In the genomic region with DNA sequence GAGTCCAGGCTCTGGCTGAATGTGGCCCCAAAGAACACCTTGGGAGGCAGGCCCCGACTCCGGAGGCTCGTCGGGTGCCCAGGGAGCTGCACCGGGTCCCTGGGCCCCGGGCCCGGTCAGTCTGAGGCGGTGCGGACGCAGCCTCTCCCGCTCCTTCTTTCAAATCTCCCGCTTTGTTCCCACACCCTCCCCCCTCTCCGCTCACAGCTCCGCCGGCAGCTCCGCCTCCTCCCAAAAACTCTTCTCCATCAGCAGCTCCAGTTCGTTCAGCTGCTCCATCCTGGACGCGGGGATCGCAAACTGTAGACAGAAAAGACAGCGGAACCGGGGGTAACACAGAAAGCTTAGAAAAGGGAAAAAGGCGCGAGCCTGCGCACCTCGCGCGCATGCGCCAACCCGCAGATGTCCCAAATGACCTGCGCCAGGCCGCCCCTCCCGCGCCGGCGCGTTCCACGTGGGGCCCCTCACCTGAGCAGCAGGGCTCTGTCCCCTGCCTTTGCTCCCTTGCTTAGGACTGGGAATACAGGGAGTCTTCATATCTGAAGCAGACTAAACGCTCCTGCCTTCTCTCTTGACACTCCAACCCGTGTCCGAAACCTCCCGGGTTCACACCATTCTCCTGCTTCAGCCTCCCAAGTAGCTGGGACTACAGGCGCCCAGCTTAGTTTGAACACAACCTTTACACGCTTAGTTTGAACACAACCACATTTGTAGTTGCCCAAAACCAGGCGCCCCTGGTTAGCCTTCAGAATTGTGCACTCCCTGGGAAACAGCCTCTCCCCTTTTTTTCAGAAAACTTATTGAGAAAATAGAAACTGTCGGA, we compare ENCODE assay signal across 1 cellular context.
TF ChIP-seq lines count a peak whose summit lies in the region.

A gene with protein sequence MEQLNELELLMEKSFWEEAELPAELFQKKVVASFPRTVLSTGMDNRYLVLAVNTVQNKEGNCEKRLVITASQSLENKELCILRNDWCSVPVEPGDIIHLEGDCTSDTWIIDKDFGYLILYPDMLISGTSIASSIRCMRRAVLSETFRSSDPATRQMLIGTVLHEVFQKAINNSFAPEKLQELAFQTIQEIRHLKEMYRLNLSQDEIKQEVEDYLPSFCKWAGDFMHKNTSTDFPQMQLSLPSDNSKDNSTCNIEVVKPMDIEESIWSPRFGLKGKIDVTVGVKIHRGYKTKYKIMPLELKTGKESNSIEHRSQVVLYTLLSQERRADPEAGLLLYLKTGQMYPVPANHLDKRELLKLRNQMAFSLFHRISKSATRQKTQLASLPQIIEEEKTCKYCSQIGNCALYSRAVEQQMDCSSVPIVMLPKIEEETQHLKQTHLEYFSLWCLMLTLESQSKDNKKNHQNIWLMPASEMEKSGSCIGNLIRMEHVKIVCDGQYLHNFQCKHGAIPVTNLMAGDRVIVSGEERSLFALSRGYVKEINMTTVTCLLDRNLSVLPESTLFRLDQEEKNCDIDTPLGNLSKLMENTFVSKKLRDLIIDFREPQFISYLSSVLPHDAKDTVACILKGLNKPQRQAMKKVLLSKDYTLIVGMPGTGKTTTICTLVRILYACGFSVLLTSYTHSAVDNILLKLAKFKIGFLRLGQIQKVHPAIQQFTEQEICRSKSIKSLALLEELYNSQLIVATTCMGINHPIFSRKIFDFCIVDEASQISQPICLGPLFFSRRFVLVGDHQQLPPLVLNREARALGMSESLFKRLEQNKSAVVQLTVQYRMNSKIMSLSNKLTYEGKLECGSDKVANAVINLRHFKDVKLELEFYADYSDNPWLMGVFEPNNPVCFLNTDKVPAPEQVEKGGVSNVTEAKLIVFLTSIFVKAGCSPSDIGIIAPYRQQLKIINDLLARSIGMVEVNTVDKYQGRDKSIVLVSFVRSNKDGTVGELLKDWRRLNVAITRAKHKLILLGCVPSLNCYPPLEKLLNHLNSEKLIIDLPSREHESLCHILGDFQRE (minus strand): TSS at position 388 of the 823 bp plus-strand sequence. CDS start 109 bp downstream, at position 279.

TF ChIP-seq in WTC11, 78 proteins besides CTCF, POLR2A, EP300 and RAD21 (continued from another document and continues in another):
- TF ChIP-seq PRRX2 (CRISPR knock-in tag; IDR thresholded peaks at IDR 0.05) = no peak
- no peak; the same call in 1 of the 2 replicates for TF ChIP-seq KAT7 (CRISPR knock-in tag; IDR thresholded peaks at IDR 0.05; ENCODE audit: borderline replicate concordance)
- TF ChIP-seq TEAD4 (CRISPR knock-in tag; IDR thresholded peaks at IDR 0.05) = no peak; the same call in 1 of the 2 replicates
- TF ChIP-seq FOXJ3 (CRISPR knock-in tag; IDR thresholded peaks at IDR 0.05; ENCODE audit: borderline replicate concordance) = peak; percentile 61; the same call in 1 of the 2 replicates
- TF ChIP-seq, protein P1, sequence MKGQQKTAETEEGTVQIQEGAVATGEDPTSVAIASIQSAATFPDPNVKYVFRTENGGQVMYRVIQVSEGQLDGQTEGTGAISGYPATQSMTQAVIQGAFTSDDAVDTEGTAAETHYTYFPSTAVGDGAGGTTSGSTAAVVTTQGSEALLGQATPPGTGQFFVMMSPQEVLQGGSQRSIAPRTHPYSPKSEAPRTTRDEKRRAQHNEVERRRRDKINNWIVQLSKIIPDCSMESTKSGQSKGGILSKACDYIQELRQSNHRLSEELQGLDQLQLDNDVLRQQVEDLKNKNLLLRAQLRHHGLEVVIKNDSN (CRISPR knock-in tag; IDR thresholded peaks at IDR 0.05) = peak; percentile 79
- TF ChIP-seq, protein P2, sequence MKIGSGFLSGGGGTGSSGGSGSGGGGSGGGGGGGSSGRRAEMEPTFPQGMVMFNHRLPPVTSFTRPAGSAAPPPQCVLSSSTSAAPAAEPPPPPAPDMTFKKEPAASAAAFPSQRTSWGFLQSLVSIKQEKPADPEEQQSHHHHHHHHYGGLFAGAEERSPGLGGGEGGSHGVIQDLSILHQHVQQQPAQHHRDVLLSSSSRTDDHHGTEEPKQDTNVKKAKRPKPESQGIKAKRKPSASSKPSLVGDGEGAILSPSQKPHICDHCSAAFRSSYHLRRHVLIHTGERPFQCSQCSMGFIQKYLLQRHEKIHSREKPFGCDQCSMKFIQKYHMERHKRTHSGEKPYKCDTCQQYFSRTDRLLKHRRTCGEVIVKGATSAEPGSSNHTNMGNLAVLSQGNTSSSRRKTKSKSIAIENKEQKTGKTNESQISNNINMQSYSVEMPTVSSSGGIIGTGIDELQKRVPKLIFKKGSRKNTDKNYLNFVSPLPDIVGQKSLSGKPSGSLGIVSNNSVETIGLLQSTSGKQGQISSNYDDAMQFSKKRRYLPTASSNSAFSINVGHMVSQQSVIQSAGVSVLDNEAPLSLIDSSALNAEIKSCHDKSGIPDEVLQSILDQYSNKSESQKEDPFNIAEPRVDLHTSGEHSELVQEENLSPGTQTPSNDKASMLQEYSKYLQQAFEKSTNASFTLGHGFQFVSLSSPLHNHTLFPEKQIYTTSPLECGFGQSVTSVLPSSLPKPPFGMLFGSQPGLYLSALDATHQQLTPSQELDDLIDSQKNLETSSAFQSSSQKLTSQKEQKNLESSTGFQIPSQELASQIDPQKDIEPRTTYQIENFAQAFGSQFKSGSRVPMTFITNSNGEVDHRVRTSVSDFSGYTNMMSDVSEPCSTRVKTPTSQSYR (CRISPR knock-in tag; IDR thresholded peaks at IDR 0.05) = peak; percentile 95
- TF ChIP-seq, protein P3, sequence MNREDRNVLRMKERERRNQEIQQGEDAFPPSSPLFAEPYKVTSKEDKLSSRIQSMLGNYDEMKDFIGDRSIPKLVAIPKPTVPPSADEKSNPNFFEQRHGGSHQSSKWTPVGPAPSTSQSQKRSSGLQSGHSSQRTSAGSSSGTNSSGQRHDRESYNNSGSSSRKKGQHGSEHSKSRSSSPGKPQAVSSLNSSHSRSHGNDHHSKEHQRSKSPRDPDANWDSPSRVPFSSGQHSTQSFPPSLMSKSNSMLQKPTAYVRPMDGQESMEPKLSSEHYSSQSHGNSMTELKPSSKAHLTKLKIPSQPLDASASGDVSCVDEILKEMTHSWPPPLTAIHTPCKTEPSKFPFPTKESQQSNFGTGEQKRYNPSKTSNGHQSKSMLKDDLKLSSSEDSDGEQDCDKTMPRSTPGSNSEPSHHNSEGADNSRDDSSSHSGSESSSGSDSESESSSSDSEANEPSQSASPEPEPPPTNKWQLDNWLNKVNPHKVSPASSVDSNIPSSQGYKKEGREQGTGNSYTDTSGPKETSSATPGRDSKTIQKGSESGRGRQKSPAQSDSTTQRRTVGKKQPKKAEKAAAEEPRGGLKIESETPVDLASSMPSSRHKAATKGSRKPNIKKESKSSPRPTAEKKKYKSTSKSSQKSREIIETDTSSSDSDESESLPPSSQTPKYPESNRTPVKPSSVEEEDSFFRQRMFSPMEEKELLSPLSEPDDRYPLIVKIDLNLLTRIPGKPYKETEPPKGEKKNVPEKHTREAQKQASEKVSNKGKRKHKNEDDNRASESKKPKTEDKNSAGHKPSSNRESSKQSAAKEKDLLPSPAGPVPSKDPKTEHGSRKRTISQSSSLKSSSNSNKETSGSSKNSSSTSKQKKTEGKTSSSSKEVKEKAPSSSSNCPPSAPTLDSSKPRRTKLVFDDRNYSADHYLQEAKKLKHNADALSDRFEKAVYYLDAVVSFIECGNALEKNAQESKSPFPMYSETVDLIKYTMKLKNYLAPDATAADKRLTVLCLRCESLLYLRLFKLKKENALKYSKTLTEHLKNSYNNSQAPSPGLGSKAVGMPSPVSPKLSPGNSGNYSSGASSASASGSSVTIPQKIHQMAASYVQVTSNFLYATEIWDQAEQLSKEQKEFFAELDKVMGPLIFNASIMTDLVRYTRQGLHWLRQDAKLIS (CRISPR knock-in tag; IDR thresholded peaks at IDR 0.05; ENCODE audit: borderline replicate concordance) = no peak
- TF ChIP-seq, protein P4, sequence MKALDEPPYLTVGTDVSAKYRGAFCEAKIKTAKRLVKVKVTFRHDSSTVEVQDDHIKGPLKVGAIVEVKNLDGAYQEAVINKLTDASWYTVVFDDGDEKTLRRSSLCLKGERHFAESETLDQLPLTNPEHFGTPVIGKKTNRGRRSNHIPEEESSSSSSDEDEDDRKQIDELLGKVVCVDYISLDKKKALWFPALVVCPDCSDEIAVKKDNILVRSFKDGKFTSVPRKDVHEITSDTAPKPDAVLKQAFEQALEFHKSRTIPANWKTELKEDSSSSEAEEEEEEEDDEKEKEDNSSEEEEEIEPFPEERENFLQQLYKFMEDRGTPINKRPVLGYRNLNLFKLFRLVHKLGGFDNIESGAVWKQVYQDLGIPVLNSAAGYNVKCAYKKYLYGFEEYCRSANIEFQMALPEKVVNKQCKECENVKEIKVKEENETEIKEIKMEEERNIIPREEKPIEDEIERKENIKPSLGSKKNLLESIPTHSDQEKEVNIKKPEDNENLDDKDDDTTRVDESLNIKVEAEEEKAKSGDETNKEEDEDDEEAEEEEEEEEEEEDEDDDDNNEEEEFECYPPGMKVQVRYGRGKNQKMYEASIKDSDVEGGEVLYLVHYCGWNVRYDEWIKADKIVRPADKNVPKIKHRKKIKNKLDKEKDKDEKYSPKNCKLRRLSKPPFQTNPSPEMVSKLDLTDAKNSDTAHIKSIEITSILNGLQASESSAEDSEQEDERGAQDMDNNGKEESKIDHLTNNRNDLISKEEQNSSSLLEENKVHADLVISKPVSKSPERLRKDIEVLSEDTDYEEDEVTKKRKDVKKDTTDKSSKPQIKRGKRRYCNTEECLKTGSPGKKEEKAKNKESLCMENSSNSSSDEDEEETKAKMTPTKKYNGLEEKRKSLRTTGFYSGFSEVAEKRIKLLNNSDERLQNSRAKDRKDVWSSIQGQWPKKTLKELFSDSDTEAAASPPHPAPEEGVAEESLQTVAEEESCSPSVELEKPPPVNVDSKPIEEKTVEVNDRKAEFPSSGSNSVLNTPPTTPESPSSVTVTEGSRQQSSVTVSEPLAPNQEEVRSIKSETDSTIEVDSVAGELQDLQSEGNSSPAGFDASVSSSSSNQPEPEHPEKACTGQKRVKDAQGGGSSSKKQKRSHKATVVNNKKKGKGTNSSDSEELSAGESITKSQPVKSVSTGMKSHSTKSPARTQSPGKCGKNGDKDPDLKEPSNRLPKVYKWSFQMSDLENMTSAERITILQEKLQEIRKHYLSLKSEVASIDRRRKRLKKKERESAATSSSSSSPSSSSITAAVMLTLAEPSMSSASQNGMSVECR (CRISPR knock-in tag; IDR thresholded peaks at IDR 0.05; ENCODE audit: borderline replicate concordance) = peak; percentile 75; the same call in 1 of the 2 replicates
- peak; percentile 75; the same call in 1 of the 2 replicates for TF ChIP-seq FOXP1 (CRISPR knock-in tag; IDR thresholded peaks at IDR 0.05; ENCODE audit: borderline replicate concordance)
- TF ChIP-seq, protein P5, sequence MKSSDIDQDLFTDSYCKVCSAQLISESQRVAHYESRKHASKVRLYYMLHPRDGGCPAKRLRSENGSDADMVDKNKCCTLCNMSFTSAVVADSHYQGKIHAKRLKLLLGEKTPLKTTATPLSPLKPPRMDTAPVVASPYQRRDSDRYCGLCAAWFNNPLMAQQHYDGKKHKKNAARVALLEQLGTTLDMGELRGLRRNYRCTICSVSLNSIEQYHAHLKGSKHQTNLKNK (CRISPR knock-in tag; IDR thresholded peaks at IDR 0.05) = no peak
- TF ChIP-seq SOX15 (CRISPR knock-in tag; IDR thresholded peaks at IDR 0.05) = no peak
- no peak for TF ChIP-seq ZNF423 (CRISPR knock-in tag; IDR thresholded peaks at IDR 0.05)
- TF ChIP-seq, protein P6, sequence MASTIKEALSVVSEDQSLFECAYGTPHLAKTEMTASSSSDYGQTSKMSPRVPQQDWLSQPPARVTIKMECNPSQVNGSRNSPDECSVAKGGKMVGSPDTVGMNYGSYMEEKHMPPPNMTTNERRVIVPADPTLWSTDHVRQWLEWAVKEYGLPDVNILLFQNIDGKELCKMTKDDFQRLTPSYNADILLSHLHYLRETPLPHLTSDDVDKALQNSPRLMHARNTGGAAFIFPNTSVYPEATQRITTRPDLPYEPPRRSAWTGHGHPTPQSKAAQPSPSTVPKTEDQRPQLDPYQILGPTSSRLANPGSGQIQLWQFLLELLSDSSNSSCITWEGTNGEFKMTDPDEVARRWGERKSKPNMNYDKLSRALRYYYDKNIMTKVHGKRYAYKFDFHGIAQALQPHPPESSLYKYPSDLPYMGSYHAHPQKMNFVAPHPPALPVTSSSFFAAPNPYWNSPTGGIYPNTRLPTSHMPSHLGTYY (CRISPR knock-in tag; IDR thresholded peaks at IDR 0.05) = no peak
- no peak for TF ChIP-seq ZNF396 (CRISPR knock-in tag; IDR thresholded peaks at IDR 0.05; ENCODE audit: borderline replicate concordance)
- TF ChIP-seq, protein P7, sequence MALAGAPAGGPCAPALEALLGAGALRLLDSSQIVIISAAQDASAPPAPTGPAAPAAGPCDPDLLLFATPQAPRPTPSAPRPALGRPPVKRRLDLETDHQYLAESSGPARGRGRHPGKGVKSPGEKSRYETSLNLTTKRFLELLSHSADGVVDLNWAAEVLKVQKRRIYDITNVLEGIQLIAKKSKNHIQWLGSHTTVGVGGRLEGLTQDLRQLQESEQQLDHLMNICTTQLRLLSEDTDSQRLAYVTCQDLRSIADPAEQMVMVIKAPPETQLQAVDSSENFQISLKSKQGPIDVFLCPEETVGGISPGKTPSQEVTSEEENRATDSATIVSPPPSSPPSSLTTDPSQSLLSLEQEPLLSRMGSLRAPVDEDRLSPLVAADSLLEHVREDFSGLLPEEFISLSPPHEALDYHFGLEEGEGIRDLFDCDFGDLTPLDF (CRISPR knock-in tag; IDR thresholded peaks at IDR 0.05) = peak; percentile 92
- TF ChIP-seq, protein P8, sequence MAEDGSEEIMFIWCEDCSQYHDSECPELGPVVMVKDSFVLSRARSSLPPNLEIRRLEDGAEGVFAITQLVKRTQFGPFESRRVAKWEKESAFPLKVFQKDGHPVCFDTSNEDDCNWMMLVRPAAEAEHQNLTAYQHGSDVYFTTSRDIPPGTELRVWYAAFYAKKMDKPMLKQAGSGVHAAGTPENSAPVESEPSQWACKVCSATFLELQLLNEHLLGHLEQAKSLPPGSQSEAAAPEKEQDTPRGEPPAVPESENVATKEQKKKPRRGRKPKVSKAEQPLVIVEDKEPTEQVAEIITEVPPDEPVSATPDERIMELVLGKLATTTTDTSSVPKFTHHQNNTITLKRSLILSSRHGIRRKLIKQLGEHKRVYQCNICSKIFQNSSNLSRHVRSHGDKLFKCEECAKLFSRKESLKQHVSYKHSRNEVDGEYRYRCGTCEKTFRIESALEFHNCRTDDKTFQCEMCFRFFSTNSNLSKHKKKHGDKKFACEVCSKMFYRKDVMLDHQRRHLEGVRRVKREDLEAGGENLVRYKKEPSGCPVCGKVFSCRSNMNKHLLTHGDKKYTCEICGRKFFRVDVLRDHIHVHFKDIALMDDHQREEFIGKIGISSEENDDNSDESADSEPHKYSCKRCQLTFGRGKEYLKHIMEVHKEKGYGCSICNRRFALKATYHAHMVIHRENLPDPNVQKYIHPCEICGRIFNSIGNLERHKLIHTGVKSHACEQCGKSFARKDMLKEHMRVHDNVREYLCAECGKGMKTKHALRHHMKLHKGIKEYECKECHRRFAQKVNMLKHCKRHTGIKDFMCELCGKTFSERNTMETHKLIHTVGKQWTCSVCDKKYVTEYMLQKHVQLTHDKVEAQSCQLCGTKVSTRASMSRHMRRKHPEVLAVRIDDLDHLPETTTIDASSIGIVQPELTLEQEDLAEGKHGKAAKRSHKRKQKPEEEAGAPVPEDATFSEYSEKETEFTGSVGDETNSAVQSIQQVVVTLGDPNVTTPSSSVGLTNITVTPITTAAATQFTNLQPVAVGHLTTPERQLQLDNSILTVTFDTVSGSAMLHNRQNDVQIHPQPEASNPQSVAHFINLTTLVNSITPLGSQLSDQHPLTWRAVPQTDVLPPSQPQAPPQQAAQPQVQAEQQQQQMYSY (CRISPR knock-in tag; IDR thresholded peaks at IDR 0.05) = peak; percentile 52
- TF ChIP-seq IRF2 (CRISPR knock-in tag; IDR thresholded peaks at IDR 0.05; ENCODE audit: borderline replicate concordance, low read depth) = peak; percentile 56
